9 cellular contexts compared by ENCODE assay signal in the genomic region with DNA sequence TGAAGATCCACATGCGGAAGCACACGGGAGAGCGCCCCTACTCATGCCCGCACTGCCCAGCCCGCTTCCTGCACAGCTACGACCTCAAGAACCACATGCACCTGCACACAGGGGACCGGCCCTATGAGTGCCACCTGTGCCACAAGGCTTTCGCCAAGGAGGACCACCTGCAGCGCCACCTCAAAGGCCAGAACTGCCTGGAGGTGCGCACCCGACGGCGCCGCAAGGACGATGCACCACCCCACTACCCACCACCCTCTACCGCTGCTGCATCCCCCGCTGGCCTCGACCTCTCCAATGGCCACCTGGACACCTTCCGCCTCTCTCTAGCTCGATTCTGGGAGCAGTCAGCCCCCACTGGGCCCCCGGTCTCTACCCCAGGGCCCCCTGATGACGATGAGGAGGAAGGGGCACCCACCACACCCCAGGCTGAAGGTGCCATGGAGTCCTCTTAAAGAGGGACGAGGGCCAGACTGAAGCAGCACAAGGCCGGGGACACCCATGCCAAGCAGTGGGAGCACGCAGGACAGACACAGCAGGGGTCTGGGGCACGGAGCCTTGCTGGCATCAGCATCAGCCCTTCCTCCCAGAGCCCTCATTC. TPM values are rescaled to one million over a fixed set of nuclear protein-coding genes. Genes with fewer than 3 reads are reported as not detected.
DNase-seq lines count a peak whose midpoint lies in the region; ATAC-seq, FAIRE-seq and TF ChIP-seq lines count a peak whose summit lies in the region.
"Had no signal": no experiment of that assay in that cellular context is flagged by ENCODE, and none has a peak within 500 bp of the region (broad histone marks: within the 10 kb centered on the region; RNA-seq: fewer than 3 reads in every experiment).

No MANE protein-coding gene starts in this region.

- H3K4me3 ChIP-seq in Karpas-422 (ENCODE audit: low read length) (no peak overlapping the region), keratinocyte (ENCODE audit: control insufficient read depth in 2 of 3, extremely low read depth in 1 of 3, insufficient read depth in 2 of 3, low read depth in 1 of 3, low read length in 3 of 3) (no peak overlapping the region)

- FAIRE-seq in keratinocyte (lab: Jason Lieb, UNC): no peak
- no peak for FAIRE-seq in GM19239 (lab: Jason Lieb, UNC)

- H3K4me2 ChIP-seq in Karpas-422 (ENCODE audit: low read depth, low read length, poor library complexity, severe bottlenecking) (peak overlapping the region; percentile 69), keratinocyte (ENCODE audit: control insufficient read depth, extremely low read depth, insufficient read depth, low read depth, low read length) (no peak overlapping the region)

- no peaks in the 10 kb centered on the region for H3K9me3 Mint-ChIP-seq in activated T-helper 2 cell treated with anti-CD3 and anti-CD28 coated beads, Interferon-gamma antibody, Interleukin-2, Interleukin-4, amounts not matched to agents 10 μg/mL and 5 μg/mL and 100 μg/mL, durations not matched to agents 14 hours and 24 hours and 36 hours

- H3K4me1 ChIP-seq in Karpas-422 (ENCODE audit: low read length): peaks cover 56% of the 10 kb centered on the region
- peaks cover 45% of the 10 kb centered on the region for H3K4me1 ChIP-seq in keratinocyte (ENCODE audit: control insufficient read depth, extremely low read depth, insufficient read depth, low read length)

- no peak for TF ChIP-seq CTCF in keratinocyte (optimal IDR thresholded peaks at IDR 0.05 in 1 of 3, IDR thresholded peaks at IDR 0.05 in 1 of 3, conservative IDR thresholded peaks at IDR 0.05 in 1 of 3; ENCODE audit: extremely low read depth in 1 of 3, insufficient read depth in 2 of 3, low read length in 3 of 3)

- ATAC-seq in GM18511 (IDR thresholded peaks at IDR 0.05; ENCODE audit: unreplicated experiment): no peak

- H3K27me3 ChIP-seq in Karpas-422 (ENCODE audit: low read length) (no peaks in the 10 kb centered on the region), keratinocyte (ENCODE audit: control insufficient read depth, extremely low read depth, insufficient read depth, low read length) (no peaks in the 10 kb centered on the region)

- H2AFZ ChIP-seq in Karpas-422 (ENCODE audit: low read length) (no peak overlapping the region), keratinocyte (ENCODE audit: control insufficient read depth, low read length) (no peak overlapping the region)

- H3K36me3 Mint-ChIP-seq in activated T-helper 2 cell treated with anti-CD3 and anti-CD28 coated beads, Interferon-gamma antibody, Interleukin-2, Interleukin-4, amounts not matched to agents 10 μg/mL and 5 μg/mL and 100 μg/mL, durations not matched to agents 14 hours and 24 hours and 36 hours (ENCODE audit: low read depth): peaks cover 77% of the 10 kb centered on the region

- H3K79me2 ChIP-seq in Karpas-422 (ENCODE audit: low read length) (no peaks in the 10 kb centered on the region), keratinocyte (ENCODE audit: control insufficient read depth, insufficient read depth, low read length) (peaks cover 7% of the 10 kb centered on the region)

- H3K4me3 Mint-ChIP-seq in activated T-helper 2 cell treated with anti-CD3 and anti-CD28 coated beads, Interferon-gamma antibody, Interleukin-2, Interleukin-4, amounts not matched to agents 10 μg/mL and 5 μg/mL and 100 μg/mL, durations not matched to agents 14 hours and 24 hours and 36 hours (ENCODE audit: low read depth): peak overlapping the region; percentile 51

- H3K9ac ChIP-seq in Karpas-422 (ENCODE audit: low read length) (no peak overlapping the region), keratinocyte (ENCODE audit: control insufficient read depth, extremely low read depth, insufficient read depth, low read length) (peak overlapping the region; percentile 38)

- no peaks in the 10 kb centered on the region for H3K9me2 ChIP-seq in Karpas-422 (replicated peaks; ENCODE audit: insufficient read depth, low read length)

- dilution Hi-C loops in keratinocyte (cut with MboI; ENCODE audit: extremely low pct_ligation_motif_present, low sequenced_read_pairs): no loop called here

- peaks cover 54% of the 10 kb centered on the region for H3K4me1 Mint-ChIP-seq in activated T-helper 2 cell treated with anti-CD3 and anti-CD28 coated beads, Interferon-gamma antibody, Interleukin-2, Interleukin-4, amounts not matched to agents 10 μg/mL and 5 μg/mL and 100 μg/mL, durations not matched to agents 14 hours and 24 hours and 36 hours (ENCODE audit: low read depth)

- no peaks in the 10 kb centered on the region for H3K9me3 ChIP-seq in Karpas-422 (ENCODE audit: low read length)
- H3K9me3 ChIP-seq in keratinocyte (ENCODE audit: control insufficient read depth, low read depth, low read length): no peaks in the 10 kb centered on the region

- DNase-seq in Karpas-422: no peak
- DNase-seq in activated T-helper 2 cell treated with anti-CD3 and anti-CD28 coated beads, Interferon-gamma antibody, Interleukin-2, Interleukin-4, amounts not matched to agents 10 μg/mL and 5 μg/mL and 100 μg/mL, durations not matched to agents 14 hours and 24 hours and 36 hours (ENCODE audit: low spot score): no peak
- DNase-seq in keratinocyte (ENCODE audit: low read depth, low spot score): no peak
- DNase-seq in substantia nigra (lab: John Stamatoyannopoulos, UW): peak in 1 of 49 donors; percentile 38
- DNase-seq in DMS79 treated with DMSO at 0.1 percent for 48 hours (lab: John Stamatoyannopoulos, UW): no peak
- no peak for DNase-seq in GM19239 (ENCODE audit: insufficient read length, low spot score)
- DNase-seq: NCI-H510A had no signal

- H3K36me3 ChIP-seq in Karpas-422 (ENCODE audit: insufficient read depth, low read length): 0 out of 2 replicates have a peak, but pooled peaks cover 3% of the 10 kb centered on the region
- H3K36me3 ChIP-seq in keratinocyte (ENCODE audit: control insufficient read depth in 2 of 2, extremely low read depth in 1 of 2, insufficient read depth in 2 of 2, low read length in 2 of 2): peaks cover 30 to 45% of the 10 kb centered on the region in 2 experiments

- intact Hi-C loops in activated T-helper 2 cell treated with anti-CD3 and anti-CD28 coated beads, Interferon-gamma antibody, Interleukin-2, Interleukin-4, amounts not matched to agents 10 μg/mL and 5 μg/mL and 100 μg/mL, durations not matched to agents 14 hours and 24 hours and 36 hours (cut with micrococcal nuclease): loop anchor here (2.0 kb wide), 2 partner anchors 36 to 68 kb away; no protein-coding TSS in a partner anchor

- H3K27ac ChIP-seq in Karpas-422 (ENCODE audit: low read length) (peak overlapping the region; percentile 87), keratinocyte (ENCODE audit: control insufficient read depth, insufficient read depth, low read length) (peak overlapping the region; percentile 69), substantia nigra (ENCODE audit: low read depth, low read length, poor library complexity, severe bottlenecking) (peak overlapping the region; percentile 77)

- H3K27me3 Mint-ChIP-seq in activated T-helper 2 cell treated with anti-CD3 and anti-CD28 coated beads, Interferon-gamma antibody, Interleukin-2, Interleukin-4, amounts not matched to agents 10 μg/mL and 5 μg/mL and 100 μg/mL, durations not matched to agents 14 hours and 24 hours and 36 hours (ENCODE audit: low read depth): no peaks in the 10 kb centered on the region

- H4K20me1 ChIP-seq in Karpas-422 (ENCODE audit: insufficient read depth, low read depth, low read length): no peaks in the 10 kb centered on the region; the same call in 1 of the 2 replicates
- peaks cover 6% of the 10 kb centered on the region for H4K20me1 ChIP-seq in keratinocyte (ENCODE audit: control insufficient read depth, extremely low read depth, insufficient read depth, low read length)

- H3K9me1 ChIP-seq in keratinocyte (ENCODE audit: control insufficient read depth, extremely low read depth, insufficient read depth, low read length): no peaks in the 10 kb centered on the region

- H3K27ac Mint-ChIP-seq in activated T-helper 2 cell treated with anti-CD3 and anti-CD28 coated beads, Interferon-gamma antibody, Interleukin-2, Interleukin-4, amounts not matched to agents 10 μg/mL and 5 μg/mL and 100 μg/mL, durations not matched to agents 14 hours and 24 hours and 36 hours: peak overlapping the region; percentile 51

RNA-seq across cellular contexts. Expression of a gene that starts 13.7 kb away (rescaled TPM):
- 17.1 and 31.0 TPM in 2 replicates for total RNA-seq in Karpas-422 (2014; rRNA removed; shearing (Covaris generic); ENCODE audit: low replicate concordance)
- total RNA-seq in activated T-helper 2 cell treated with anti-CD3 and anti-CD28 coated beads, Interferon-gamma antibody, Interleukin-2, Interleukin-4, amounts not matched to agents 10 μg/mL and 5 μg/mL and 100 μg/mL, durations not matched to agents 14 hours and 24 hours and 36 hours: 147 and 154 TPM in 2 replicates
- polyA plus RNA-seq in keratinocyte: 15.3 to 51.8 TPM (median 20.9 TPM) in 3 replicates
- polyA plus RNA-seq in keratinocyte (2011; ENCODE audit: low read depth): 13.9 TPM
- polyA plus RNA-seq in keratinocyte (2011; cell fraction: cytosol; rRNA removed): 15.2 and 26.3 TPM in 2 replicates
- 54.4 and 57.6 TPM in 2 replicates for polyA plus RNA-seq in keratinocyte (2011; cell fraction: nucleus; rRNA removed)
- 21.0 and 51.7 TPM in 2 replicates for polyA plus RNA-seq in keratinocyte (2012; ENCODE audit: low replicate concordance)
- 21.3 to 40.8 TPM (median 37.0 TPM) in 3 replicates for polyA minus RNA-seq in keratinocyte
- 72.1 TPM for polyA minus RNA-seq in keratinocyte (2011; cell fraction: cytosol; rRNA and poly(A)+ RNA removed)
- polyA minus RNA-seq in keratinocyte (2011; cell fraction: nucleus; rRNA and poly(A)+ RNA removed): 40.6 and 48.0 TPM in 2 replicates

RNA-seq across cellular contexts. Expression of a gene that starts 17.2 kb away (rescaled TPM):
- total RNA-seq in Karpas-422 (2014; rRNA removed; shearing (Covaris generic); ENCODE audit: low replicate concordance): 1.3 and 3.5 TPM in 2 replicates
- 0.21 and 0.80 TPM in 2 replicates for total RNA-seq in activated T-helper 2 cell treated with anti-CD3 and anti-CD28 coated beads, Interferon-gamma antibody, Interleukin-2, Interleukin-4, amounts not matched to agents 10 μg/mL and 5 μg/mL and 100 μg/mL, durations not matched to agents 14 hours and 24 hours and 36 hours
- polyA plus RNA-seq in keratinocyte: 0.11 to 0.46 TPM (median 0.14 TPM) in 3 replicates
- 0.20 TPM for polyA plus RNA-seq in keratinocyte (2011; ENCODE audit: low read depth)
- 0.06 TPM in 1 of 2 replicates, not detected in the other for polyA plus RNA-seq in keratinocyte (2011; cell fraction: cytosol; rRNA removed)
- polyA plus RNA-seq in keratinocyte (2011; cell fraction: nucleus; rRNA removed): 1.0 and 1.1 TPM in 2 replicates
- polyA plus RNA-seq in keratinocyte (2012; ENCODE audit: low replicate concordance): 0.13 and 1.3 TPM in 2 replicates
- polyA minus RNA-seq in keratinocyte: 0.16 TPM in 1 of 3 replicates, not detected in the others
- polyA minus RNA-seq in keratinocyte (2011; cell fraction: cytosol; rRNA and poly(A)+ RNA removed): not detected
- polyA minus RNA-seq in keratinocyte (2011; cell fraction: nucleus; rRNA and poly(A)+ RNA removed): not detected in 2 replicates

RNA-seq across cellular contexts. Expression of a gene that starts 17.3 kb away (rescaled TPM):
- not detected in 2 replicates for total RNA-seq in Karpas-422 (2014; rRNA removed; shearing (Covaris generic); ENCODE audit: low replicate concordance)
- total RNA-seq in activated T-helper 2 cell treated with anti-CD3 and anti-CD28 coated beads, Interferon-gamma antibody, Interleukin-2, Interleukin-4, amounts not matched to agents 10 μg/mL and 5 μg/mL and 100 μg/mL, durations not matched to agents 14 hours and 24 hours and 36 hours: 0.11 TPM in 1 of 2 replicates, not detected in the other
- 0.05 TPM in 1 of 3 replicates, not detected in the others for polyA plus RNA-seq in keratinocyte
- polyA plus RNA-seq in keratinocyte (2011; ENCODE audit: low read depth): not detected
- polyA plus RNA-seq in keratinocyte (2011; cell fraction: cytosol; rRNA removed): not detected in 2 replicates
- 0.11 and 0.27 TPM in 2 replicates for polyA plus RNA-seq in keratinocyte (2011; cell fraction: nucleus; rRNA removed)
- polyA plus RNA-seq in keratinocyte (2012; ENCODE audit: low replicate concordance): 0.14 TPM in 1 of 2 replicates, not detected in the other
- 0.43 TPM in 1 of 3 replicates, not detected in the others for polyA minus RNA-seq in keratinocyte
- polyA minus RNA-seq in keratinocyte (2011; cell fraction: cytosol; rRNA and poly(A)+ RNA removed): not detected
- polyA minus RNA-seq in keratinocyte (2011; cell fraction: nucleus; rRNA and poly(A)+ RNA removed): not detected in 2 replicates
- total RNA-seq: renal cortical epithelial cell had no signal

RNA-seq across cellular contexts. Expression of a gene that starts 22.9 kb away (rescaled TPM):
- 2.6 TPM in 1 of 2 replicates, not detected in the other for total RNA-seq in Karpas-422 (2014; rRNA removed; shearing (Covaris generic); ENCODE audit: low replicate concordance)
- 0.48 and 2.0 TPM in 2 replicates for total RNA-seq in activated T-helper 2 cell treated with anti-CD3 and anti-CD28 coated beads, Interferon-gamma antibody, Interleukin-2, Interleukin-4, amounts not matched to agents 10 μg/mL and 5 μg/mL and 100 μg/mL, durations not matched to agents 14 hours and 24 hours and 36 hours
- not detected in 3 replicates for polyA plus RNA-seq in keratinocyte
- not detected for polyA plus RNA-seq in keratinocyte (2011; ENCODE audit: low read depth)
- not detected in 2 replicates for polyA plus RNA-seq in keratinocyte (2011; cell fraction: cytosol; rRNA removed)
- polyA plus RNA-seq in keratinocyte (2011; cell fraction: nucleus; rRNA removed): 0.51 TPM in 1 of 2 replicates, not detected in the other
- not detected in 2 replicates for polyA plus RNA-seq in keratinocyte (2012; ENCODE audit: low replicate concordance)
- 1.2 to 1.5 TPM in 2 of 3 replicates, not detected in the other for polyA minus RNA-seq in keratinocyte
- polyA minus RNA-seq in keratinocyte (2011; cell fraction: cytosol; rRNA and poly(A)+ RNA removed): not detected
- polyA minus RNA-seq in keratinocyte (2011; cell fraction: nucleus; rRNA and poly(A)+ RNA removed): not detected in 2 replicates

RNA-seq across cellular contexts. Expression of a gene that starts 33.2 kb away (rescaled TPM):
- total RNA-seq in Karpas-422 (2014; rRNA removed; shearing (Covaris generic); ENCODE audit: low replicate concordance): 48.7 and 57.3 TPM in 2 replicates
- total RNA-seq in activated T-helper 2 cell treated with anti-CD3 and anti-CD28 coated beads, Interferon-gamma antibody, Interleukin-2, Interleukin-4, amounts not matched to agents 10 μg/mL and 5 μg/mL and 100 μg/mL, durations not matched to agents 14 hours and 24 hours and 36 hours: 54.9 and 60.2 TPM in 2 replicates
- 44.7 to 101 TPM (median 51.4 TPM) in 3 replicates for polyA plus RNA-seq in keratinocyte
- polyA plus RNA-seq in keratinocyte (2011; ENCODE audit: low read depth): 39.1 TPM
- polyA plus RNA-seq in keratinocyte (2011; cell fraction: cytosol; rRNA removed): 46.5 and 61.9 TPM in 2 replicates
- polyA plus RNA-seq in keratinocyte (2011; cell fraction: nucleus; rRNA removed): 99.8 and 124 TPM in 2 replicates
- polyA plus RNA-seq in keratinocyte (2012; ENCODE audit: low replicate concordance): 54.2 and 66.7 TPM in 2 replicates
- polyA minus RNA-seq in keratinocyte: 68.7 to 133 TPM (median 68.8 TPM) in 3 replicates
- 74.1 TPM for polyA minus RNA-seq in keratinocyte (2011; cell fraction: cytosol; rRNA and poly(A)+ RNA removed)
- polyA minus RNA-seq in keratinocyte (2011; cell fraction: nucleus; rRNA and poly(A)+ RNA removed): 39.9 and 40.5 TPM in 2 replicates
